9 cellular contexts compared by ENCODE assay signal in genomic region chr3:160163259-160163878, GRCh38.
A peak's percentile ranks its signal among the peaks of the same experiment; 100 is the strongest.
DNase-seq lines count a peak whose midpoint lies in the region; ATAC-seq and TF ChIP-seq lines count a peak whose summit lies in the region.
"Had no signal": no experiment of that assay in that cellular context is flagged by ENCODE, and none has a peak within 500 bp of the region (broad histone marks: within the 10 kb centered on the region; RNA-seq: fewer than 3 reads in every experiment).

No MANE protein-coding gene starts in this region.

- no peaks in the 10 kb centered on the region for H3K9me3 Mint-ChIP-seq in activated CD4-positive, alpha-beta memory T cell treated with anti-CD3 and anti-CD28 coated beads, Interleukin-2, amount 10 ng/mL, durations not matched to agents 7 days and 5 days
- H3K9me3 Mint-ChIP-seq: activated B cell treated with CpG ODN at 0.5 μM for 24 hours had no signal

- ATAC-seq in GM18907 (IDR thresholded peaks at IDR 0.05; ENCODE audit: unreplicated experiment): no peak

- H3K27ac Mint-ChIP-seq in activated CD4-positive, alpha-beta memory T cell treated with anti-CD3 and anti-CD28 coated beads, Interleukin-2, amount 10 ng/mL, durations not matched to agents 7 days and 5 days: no peak overlapping the region
- H3K27ac Mint-ChIP-seq: activated B cell treated with CpG ODN at 0.5 μM for 24 hours had no signal

- no peak overlapping the region for H3K4me3 Mint-ChIP-seq in activated CD4-positive, alpha-beta memory T cell treated with anti-CD3 and anti-CD28 coated beads, Interleukin-2, amount 10 ng/mL, durations not matched to agents 7 days and 5 days
- H3K4me3 Mint-ChIP-seq: activated B cell treated with CpG ODN at 0.5 μM for 24 hours had no signal

- DNase-seq in NCI-H1436 (lab: John Stamatoyannopoulos, UW) (peak; percentile 4), NCI-H1436 treated with DMSO at 0.1 percent for 48 hours (lab: John Stamatoyannopoulos, UW) (no peak), NCI-H2107 (lab: John Stamatoyannopoulos, UW) (peak; percentile 33), choroid plexus epithelial cell (ENCODE audit: low read depth) (peak; percentile 66), pons (ENCODE audit: low spot score) (peak; percentile 30)
- DNase-seq in activated CD4-positive, alpha-beta memory T cell treated with anti-CD3 and anti-CD28 coated beads, Interleukin-2, amount 10 ng/mL, durations not matched to agents 7 days and 5 days: no peak
- no peak for DNase-seq in activated CD4-positive, alpha-beta T cell treated with anti-CD3 and anti-CD28 coated beads, Interleukin-2, amount 50 U/mL, for 48 hours
- DNase-seq: activated B cell treated with CpG ODN at 0.5 μM for 24 hours had no signal

- POLR2A ChIA-PET in activated CD4-positive, alpha-beta memory T cell treated with anti-CD3 and anti-CD28 coated beads, Interleukin-2, amount 10 ng/mL, durations not matched to agents 7 days and 5 days (lab: Charles Lee): interaction anchor here (1.6 kb wide), 1 partner anchor 286 kb away, joined by 5 read pairs; the partner anchor contains the start of gene TRIM59

- no peaks in the 10 kb centered on the region for H3K4me1 Mint-ChIP-seq in activated CD4-positive, alpha-beta memory T cell treated with anti-CD3 and anti-CD28 coated beads, Interleukin-2, amount 10 ng/mL, durations not matched to agents 7 days and 5 days
- H3K4me1 Mint-ChIP-seq: activated B cell treated with CpG ODN at 0.5 μM for 24 hours had no signal

- CTCF ChIA-PET in activated CD4-positive, alpha-beta memory T cell treated with anti-CD3 and anti-CD28 coated beads, Interleukin-2, amount 10 ng/mL, durations not matched to agents 7 days and 5 days (lab: Charles Lee): interaction anchor here (1.0 to 1.4 kb wide), 9 partner anchors 24 to 323 kb away, joined by 3 to 5 read pairs (median 3); partner anchors contain the start of genes IL12A and TRIM59

- peaks cover 26% of the 10 kb centered on the region for H3K27me3 Mint-ChIP-seq in activated CD4-positive, alpha-beta memory T cell treated with anti-CD3 and anti-CD28 coated beads, Interleukin-2, amount 10 ng/mL, durations not matched to agents 7 days and 5 days

- TF ChIP-seq CTCF in choroid plexus epithelial cell (conservative IDR thresholded peaks at IDR 0.05; ENCODE audit: low read depth, low read length): peak; percentile 53

- no peaks in the 10 kb centered on the region for H3K36me3 Mint-ChIP-seq in activated CD4-positive, alpha-beta memory T cell treated with anti-CD3 and anti-CD28 coated beads, Interleukin-2, amount 10 ng/mL, durations not matched to agents 7 days and 5 days (ENCODE audit: low read depth)

- H3K4me3 ChIP-seq in choroid plexus epithelial cell (ENCODE audit: low read depth, low read length): no peak overlapping the region

Comparison
In these comparisons a context has a peak if more than half of its experiments do, and no peak if none do; other contexts are left out.
1. DNase-seq: peak in NCI-H1436 (single experiment), NCI-H2107 (single experiment), choroid plexus epithelial cell (single experiment) and pons (single experiment); none in NCI-H1436 treated with DMSO at 0.1 percent for 48 hours (single experiment), activated CD4-positive, alpha-beta memory T cell treated with anti-CD3 and anti-CD28 coated beads, Interleukin-2, amount 10 ng/mL, durations not matched to agents 7 days and 5 days (single experiment) and activated CD4-positive, alpha-beta T cell treated with anti-CD3 and anti-CD28 coated beads, Interleukin-2, amount 50 U/mL, for 48 hours (0 of 2).